ENCODE assay signal across 13 cellular contexts in genomic region chr1:58879464-58879863, GRCh38.
"Had no signal": no experiment of that assay in that cellular context is flagged by ENCODE, and none has a peak within 500 bp of the region (broad histone marks: within the 10 kb centered on the region; RNA-seq: fewer than 3 reads in every experiment).

No MANE protein-coding gene starts in this region.

- DNase-seq: activated CD4-positive, alpha-beta T cell treated with anti-CD3 and anti-CD28 coated beads, Interleukin-2, amount 50 U/mL, for 4 hours; activated CD4-positive, CD25-positive, alpha-beta regulatory T cell treated with anti-CD3 and anti-CD28 coated beads, Interleukin-2, amount 50 U/mL, for 72 hours; activated T-cell treated with anti-CD3 and anti-CD28 coated beads, Interleukin-2, amount 50 U/mL, for 1 hour; amniotic stem cell; effector memory CD8-positive, alpha-beta T cell; head of caudate nucleus; nephron progenitor cell; psoas muscle; stimulated activated CD4-positive, alpha-beta T cell treated with anti-CD3 and anti-CD28 coated beads, Interleukin-2, amount 100 ng/mL, for 24 hours; stimulated activated naive B cell treated with anti-CD40 and anti-IgM and Interleukin-4, amounts not matched to agents 10 μg/mL and 1 μg/mL and 100 μg/mL, for 72 hours; substantia nigra; transverse colon had no signal

- H3K27me3 ChIP-seq: transverse colon had no signal

- H3K27ac ChIP-seq: psoas muscle, transverse colon had no signal

- H3K36me3 ChIP-seq: transverse colon had no signal

- H3K9me3 ChIP-seq: psoas muscle, transverse colon had no signal

- ATAC-seq: effector memory CD8-positive, alpha-beta T cell; psoas muscle; sciatic nerve; stimulated activated naive B cell treated with anti-CD40 and anti-IgM and Interleukin-4, amounts not matched to agents 10 μg/mL and 1 μg/mL and 100 μg/mL, for 72 hours had no signal

- H3K4me3 ChIP-seq: psoas muscle, transverse colon had no signal
